In genomic region chr1:7190261-7190660, GRCh38 we compare ENCODE assay signal across 1 cellular context.
TF ChIP-seq lines count a peak whose summit lies in the region.

No MANE protein-coding gene starts in this region.

TF ChIP-seq in HepG2, 621 proteins besides CTCF, POLR2A, EP300 and RAD21 (continued from another document):
- TF ChIP-seq, protein P1, sequence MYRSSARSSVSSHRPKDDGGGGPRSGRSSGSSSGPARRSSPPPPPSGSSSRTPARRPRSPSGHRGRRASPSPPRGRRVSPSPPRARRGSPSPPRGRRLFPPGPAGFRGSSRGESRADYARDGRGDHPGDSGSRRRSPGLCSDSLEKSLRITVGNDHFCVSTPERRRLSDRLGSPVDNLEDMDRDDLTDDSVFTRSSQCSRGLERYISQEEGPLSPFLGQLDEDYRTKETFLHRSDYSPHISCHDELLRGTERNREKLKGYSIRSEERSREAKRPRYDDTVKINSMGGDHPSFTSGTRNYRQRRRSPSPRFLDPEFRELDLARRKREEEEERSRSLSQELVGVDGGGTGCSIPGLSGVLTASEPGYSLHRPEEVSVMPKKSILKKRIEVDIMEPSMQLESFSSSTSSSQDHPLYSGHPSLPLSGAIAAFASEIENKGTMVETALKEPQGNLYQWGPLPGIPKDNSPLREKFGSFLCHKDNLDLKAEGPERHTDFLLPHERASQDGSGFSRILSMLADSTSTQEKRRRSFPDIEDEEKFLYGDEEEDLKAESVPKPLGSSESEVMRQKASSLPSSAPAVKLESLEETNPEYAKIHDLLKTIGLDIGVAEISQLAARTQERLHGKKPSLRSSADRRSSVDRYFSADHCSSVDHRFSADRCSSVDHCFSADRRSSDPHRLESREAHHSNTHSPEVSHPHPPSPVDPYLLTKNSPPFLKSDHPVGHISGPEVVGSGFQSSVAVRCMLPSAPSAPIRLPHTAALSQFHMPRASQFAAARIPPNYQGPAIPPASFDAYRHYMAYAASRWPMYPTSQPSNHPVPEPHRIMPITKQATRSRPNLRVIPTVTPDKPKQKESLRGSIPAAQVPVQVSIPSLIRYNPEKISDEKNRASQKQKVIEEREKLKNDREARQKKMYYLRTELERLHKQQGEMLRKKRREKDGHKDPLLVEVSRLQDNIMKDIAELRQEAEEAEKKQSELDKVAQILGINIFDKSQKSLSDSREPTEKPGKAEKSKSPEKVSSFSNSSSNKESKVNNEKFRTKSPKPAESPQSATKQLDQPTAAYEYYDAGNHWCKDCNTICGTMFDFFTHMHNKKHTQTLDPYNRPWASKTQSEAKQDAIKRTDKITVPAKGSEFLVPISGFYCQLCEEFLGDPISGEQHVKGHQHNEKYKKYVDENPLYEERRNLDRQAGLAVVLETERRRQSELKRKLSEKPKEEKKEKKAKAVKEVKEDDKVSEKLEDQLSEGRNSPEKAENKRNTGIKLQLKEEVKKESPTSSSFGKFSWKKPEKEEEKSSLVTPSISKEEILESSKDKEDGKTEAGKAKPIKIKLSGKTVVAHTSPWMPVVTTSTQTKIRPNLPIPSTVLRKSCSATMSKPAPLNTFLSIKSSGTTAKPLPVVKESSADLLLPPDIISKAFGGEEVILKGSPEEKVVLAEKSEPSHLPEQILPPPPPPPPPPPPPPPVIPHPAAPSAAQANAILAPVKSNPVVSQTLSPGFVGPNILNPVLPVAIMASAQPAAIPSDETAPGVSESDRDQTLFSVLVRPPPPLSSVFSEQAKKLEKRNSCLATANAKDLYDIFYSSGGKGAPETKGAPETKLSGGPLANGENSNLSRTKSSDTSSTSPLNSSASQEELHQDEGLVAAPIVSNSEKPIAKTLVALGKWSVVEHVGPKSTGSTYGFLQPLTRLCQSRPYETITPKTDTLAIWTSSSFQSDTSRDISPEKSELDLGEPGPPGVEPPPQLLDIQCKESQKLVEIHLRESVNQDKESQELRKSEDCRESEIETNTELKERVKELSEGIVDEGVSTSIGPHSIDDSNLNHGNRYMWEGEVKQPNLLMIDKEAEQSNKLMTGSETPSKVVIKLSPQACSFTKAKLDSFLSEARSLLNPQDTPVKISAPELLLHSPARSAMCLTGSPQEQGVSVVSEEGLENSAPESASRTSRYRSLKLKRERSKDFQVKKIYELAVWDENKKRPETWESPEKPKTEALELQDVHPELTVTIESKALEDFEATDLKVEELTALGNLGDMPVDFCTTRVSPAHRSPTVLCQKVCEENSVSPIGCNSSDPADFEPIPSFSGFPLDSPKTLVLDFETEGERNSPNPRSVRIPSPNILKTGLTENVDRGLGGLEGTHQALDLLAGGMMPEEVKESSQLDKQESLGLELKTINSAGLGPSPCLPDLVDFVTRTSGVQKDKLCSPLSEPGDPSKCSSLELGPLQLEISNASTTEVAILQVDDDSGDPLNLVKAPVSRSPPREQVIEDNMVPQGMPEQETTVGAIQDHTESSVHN (CRISPR knock-in tag; IDR thresholded peaks at IDR 0.05), result no peak
- TF ChIP-seq ZNF34 (CRISPR knock-in tag; IDR thresholded peaks at IDR 0.05; ENCODE audit: borderline replicate concordance) (no peak), ZMAT5 (CRISPR knock-in tag; IDR thresholded peaks at IDR 0.05; ENCODE audit: borderline replicate concordance, low read depth) (no peak), CREB1 (IDR thresholded peaks at IDR 0.05) (peak; percentile 78), CREB1 (CRISPR knock-in tag; IDR thresholded peaks at IDR 0.05) (no peak), JDP2 (CRISPR knock-in tag; IDR thresholded peaks at IDR 0.05; ENCODE audit: borderline replicate concordance) (no peak), HES4 (CRISPR knock-in tag; IDR thresholded peaks at IDR 0.05; ENCODE audit: borderline replicate concordance) (no peak)
